10 cellular contexts compared by ENCODE assay signal in genomic region chrX:56233100-56233499, GRCh38. TPM values are rescaled to one million over a fixed set of nuclear protein-coding genes. Genes with fewer than 3 reads are reported as not detected.
A peak's percentile ranks its signal among the peaks of the same experiment; 100 is the strongest.
DNase-seq lines count a peak whose midpoint lies in the region; ATAC-seq and TF ChIP-seq lines count a peak whose summit lies in the region.
"Had no signal": no experiment of that assay in that cellular context is flagged by ENCODE, and none has a peak within 500 bp of the region (broad histone marks: within the 10 kb centered on the region; RNA-seq: fewer than 3 reads in every experiment).

No MANE protein-coding gene starts in this region.

- H3K27me3 ChIP-seq in lung (ENCODE audit: control insufficient read depth, insufficient read depth) (no peaks in the 10 kb centered on the region), brain microvascular endothelial cell (replicated peaks) (no peaks in the 10 kb centered on the region)
- H3K27me3 ChIP-seq: SJSA1 had no signal

- H3K27ac Mint-ChIP-seq in activated T-cell treated with anti-CD3 and anti-CD28 coated beads, Interleukin-2, amount 50 U/mL, for 72 hours: no peak overlapping the region
- peak overlapping the region; percentile 86 for H3K27ac Mint-ChIP-seq in type B pancreatic cell

- H3K27ac ChIP-seq in lung (ENCODE audit: low read depth in 1 of 2, low read length in 1 of 2): peak overlapping the region; percentile 54 to 60
- no peak overlapping the region for H3K27ac ChIP-seq in brain microvascular endothelial cell
- H3K27ac ChIP-seq: C4-2B, SJSA1 had no signal

- ATAC-seq in activated T-cell treated with anti-CD3 and anti-CD28 coated beads, Interleukin-2, amount 50 U/mL, for 72 hours (replicated peaks in 1 of 2): peak; percentile 33 to 39
- ATAC-seq in lung (ENCODE audit: insufficient read depth, low FRiP score): no peak

- no peaks in the 10 kb centered on the region for H3K36me3 Mint-ChIP-seq in activated T-cell treated with anti-CD3 and anti-CD28 coated beads, Interleukin-2, amount 50 U/mL, for 72 hours (ENCODE audit: insufficient read depth in 2 of 2)
- no peaks in the 10 kb centered on the region for H3K36me3 Mint-ChIP-seq in type B pancreatic cell

- H3K36me3 ChIP-seq in lung (ENCODE audit: control insufficient read depth in 2 of 2, insufficient read depth in 2 of 2, low read length in 2 of 2) (no peaks in the 10 kb centered on the region), brain microvascular endothelial cell (replicated peaks) (no peaks in the 10 kb centered on the region)
- H3K36me3 ChIP-seq: SJSA1 had no signal

- no peak for DNase-seq in activated T-cell treated with anti-CD3 and anti-CD28 coated beads, Interleukin-2, amount 50 U/mL, for 72 hours
- no peak for DNase-seq in activated T-cell treated with anti-CD3 and anti-CD28 coated beads, Interleukin-2, amount 50 U/mL, for 48 hours
- peak; percentile 12 for DNase-seq in cerebellum (ENCODE audit: low spot score)
- no peak for DNase-seq in lung (ENCODE audit: low spot score)
- no peak for DNase-seq in type B pancreatic cell (ENCODE audit: extremely low spot score, unreplicated experiment)
- DNase-seq in brain microvascular endothelial cell: no peak
- DNase-seq in ureter (ENCODE audit: low spot score): no peak
- no peak for DNase-seq in HK-2 (ENCODE audit: unreplicated experiment)

- TF ChIP-seq CTCF in lung (IDR thresholded peaks at IDR 0.05; ENCODE audit: control extremely low read depth, extremely low read depth) (no peak), type B pancreatic cell (conservative IDR thresholded peaks at IDR 0.05) (no peak), brain microvascular endothelial cell (IDR thresholded peaks at IDR 0.05; ENCODE audit: low read depth, low read length, missing control alignments) (no peak)

- peaks cover 0 to 7% of the 10 kb centered on the region in 2 donors for H3K4me1 ChIP-seq in lung (ENCODE audit: control insufficient read depth in 2 of 2, insufficient read depth in 2 of 2, low read length in 2 of 2)
- H3K4me1 ChIP-seq: SJSA1 had no signal

- no peaks in the 10 kb centered on the region for H3K9me3 ChIP-seq in lung (ENCODE audit: control insufficient read depth in 2 of 2, insufficient read depth in 1 of 2, low read length in 1 of 2)
- H3K9me3 ChIP-seq: SJSA1 had no signal

- WGBS in lung, 2 donors: 7 to 33% methylated on average over 17 of the region's 17 CpGs

- H3K4me3 Mint-ChIP-seq in activated T-cell treated with anti-CD3 and anti-CD28 coated beads, Interleukin-2, amount 50 U/mL, for 72 hours: peak overlapping the region; percentile 86 to 88
- H3K4me3 Mint-ChIP-seq in type B pancreatic cell: peak overlapping the region; percentile 87

- H3K4me3 ChIP-seq in lung: peak overlapping the region; percentile 24
- no peak overlapping the region for H3K4me3 ChIP-seq in brain microvascular endothelial cell (ENCODE audit: low read depth, low read length)

- H3K27me3 Mint-ChIP-seq in activated T-cell treated with anti-CD3 and anti-CD28 coated beads, Interleukin-2, amount 50 U/mL, for 72 hours (ENCODE audit: low read depth): peaks cover 39% of the 10 kb centered on the region
- H3K27me3 Mint-ChIP-seq in type B pancreatic cell: peaks cover 32% of the 10 kb centered on the region

- in situ Hi-C loops in brain microvascular endothelial cell (cut with HindIII; ENCODE audit: low pct_ligation_motif_present, low sequenced_read_pairs): no loop called here

- H3K4me1 Mint-ChIP-seq in activated T-cell treated with anti-CD3 and anti-CD28 coated beads, Interleukin-2, amount 50 U/mL, for 72 hours (ENCODE audit: low read depth): peaks cover 9% of the 10 kb centered on the region
- H3K4me1 Mint-ChIP-seq in type B pancreatic cell (ENCODE audit: unreplicated experiment): no peaks in the 10 kb centered on the region

- no peaks in the 10 kb centered on the region for H3K9me3 Mint-ChIP-seq in activated T-cell treated with anti-CD3 and anti-CD28 coated beads, Interleukin-2, amount 50 U/mL, for 72 hours
- H3K9me3 Mint-ChIP-seq in type B pancreatic cell: no peaks in the 10 kb centered on the region

RNA-seq across cellular contexts. Expression of gene KLF8, which starts 0.9 kb away (rescaled TPM):
- 1 to 10 TPM; 5.0 to 6.3 TPM for total RNA-seq in activated T-cell treated with anti-CD3 and anti-CD28 coated beads, Interleukin-2, amount 50 U/mL, for 72 hours
- total RNA-seq in cerebellum (18.4 TPM), lung (10 to 100 TPM; 12.6 to 33.1 TPM), type B pancreatic cell (ENCODE audit: low replicate concordance) (11.7 and 30.7 TPM in 2 replicates), ureter (22.7 TPM)
- polyA plus RNA-seq in lung: 1 to 10 TPM; 3.9 to 7.0 TPM
